Comparison of ENCODE assay signal across 34 cellular contexts in the genomic region with DNA sequence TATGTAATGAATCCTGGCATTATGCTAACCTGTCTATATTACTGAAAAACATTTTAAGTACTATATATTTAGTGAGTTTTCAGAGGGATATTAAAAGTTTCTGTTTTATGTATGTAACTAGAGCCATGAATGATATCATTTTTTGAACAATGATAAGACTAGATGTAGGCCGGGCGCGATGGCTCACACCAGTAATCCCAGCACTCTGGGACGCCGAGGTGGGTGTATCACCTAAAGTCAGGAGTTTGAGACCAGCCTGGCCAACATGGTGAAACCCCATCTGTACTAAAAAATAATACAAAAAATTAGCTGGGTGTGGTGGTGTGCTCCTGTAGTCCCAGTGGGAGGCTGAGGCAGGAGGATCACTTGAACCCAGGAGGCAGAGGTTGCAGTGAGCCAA.
"Had no signal": no experiment of that assay in that cellular context is flagged by ENCODE, and none has a peak within 500 bp of the region (broad histone marks: within the 10 kb centered on the region; RNA-seq: fewer than 3 reads in every experiment).

No MANE protein-coding gene starts in this region.

- H3K27ac ChIP-seq: KMS-11 had no signal

- H3K9me3 ChIP-seq: MG63 had no signal

- H3K4me3 ChIP-seq: MG63 had no signal

- DNase-seq: Karpas-422, Kasumi-1, MG63, MM.1S, MV-4-11, NCI-H1048, NCI-H1092, NCI-H1092 treated with DMSO at 0.1 percent for 48 hours, NCI-H1105, NCI-H1105 treated with DMSO at 0.1 percent for 48 hours, NCI-H1417, NCI-H1417 treated with DMSO at 0.1 percent for 48 hours, NCI-H1436, NCI-H1436 treated with DMSO at 0.1 percent for 48 hours, NCI-H146, NCI-H1694, NCI-H1694 treated with DMSO at 0.1 percent for 48 hours, NCI-H187, NCI-H187 treated with DMSO at 0.1 percent for 48 hours, NCI-H1930, NCI-H2029, NCI-H2029 treated with DMSO at 0.1 percent for 48 hours, NCI-H2081, NCI-H2081 treated with DMSO at 0.1 percent for 48 hours, NCI-H2107, NCI-H2171 treated with DMSO at 0.1 percent for 48 hours, NCI-H2227 treated with DMSO at 0.1 percent for 48 hours, NCI-H226, NCI-H345, NCI-H446, NCI-H446 treated with DMSO at 0.1 percent for 48 hours, NCI-H510A, NCI-H510A treated with DMSO at 0.1 percent for 48 hours had no signal

- H3K27me3 ChIP-seq: MG63 had no signal
